ENCODE assay signal across 22 cellular contexts in the genomic region with DNA sequence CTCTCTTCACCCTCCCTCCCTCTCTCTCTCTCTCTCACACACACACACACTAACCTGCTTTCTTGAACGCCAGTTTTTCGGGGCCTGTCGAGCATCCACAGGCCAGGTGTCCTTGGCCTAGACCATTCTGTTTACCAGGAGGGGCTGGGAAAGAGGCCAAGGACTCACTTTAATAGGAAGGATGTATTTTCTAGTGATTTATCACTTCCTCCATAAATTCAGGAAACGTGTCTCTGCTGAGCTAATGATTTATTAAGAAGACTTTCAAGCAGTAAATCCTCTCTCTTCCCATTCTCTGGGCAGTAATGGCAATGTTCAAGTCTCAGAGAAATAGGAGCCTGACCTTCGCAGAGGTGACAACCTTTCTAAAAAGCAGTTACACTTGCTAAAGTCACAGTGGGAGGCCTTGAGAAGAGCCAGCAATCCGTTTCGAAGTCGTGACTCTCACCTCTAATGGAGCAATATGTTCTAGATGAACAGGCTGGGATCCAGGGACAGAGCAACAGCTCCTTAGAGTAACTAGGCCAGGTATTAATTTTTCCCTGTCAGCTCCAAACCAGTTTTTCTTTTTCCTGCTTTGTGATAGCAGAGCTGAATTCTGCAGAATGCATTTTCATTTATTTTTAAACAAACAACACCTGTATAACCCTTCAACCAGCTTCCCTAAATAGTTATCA.
"Had no signal": no experiment of that assay in that cellular context is flagged by ENCODE, and none has a peak within 500 bp of the region (broad histone marks: within the 10 kb centered on the region; RNA-seq: fewer than 3 reads in every experiment).

No MANE protein-coding gene starts in this region.

- H3K4me3 Mint-ChIP-seq: activated CD4-positive, alpha-beta memory T cell treated with anti-CD3 and anti-CD28 coated beads, Interleukin-2, amount 10 ng/mL, durations not matched to agents 7 days and 5 days; activated CD4-positive, alpha-beta T cell treated with anti-CD3 and anti-CD28 coated beads for 36 hours; activated CD8-positive, alpha-beta memory T cell treated with anti-CD3 and anti-CD28 coated beads, Interleukin-2, amount 10 ng/mL, durations not matched to agents 7 days and 5 days; activated naive CD8-positive, alpha-beta T cell treated with anti-CD3 and anti-CD28 coated beads, Interleukin-2, amount 10 ng/mL, durations not matched to agents 7 days and 5 days; activated T-helper 17 cell treated with anti-CD3 and anti-CD28 coated beads, Interleukin-2, amount 50 U/mL, for 72 hours; mesothelial cell of epicardium; stimulated activated effector memory CD8-positive, alpha-beta T cell treated with anti-CD3 and anti-CD28 coated beads, Interleukin-12 subunit alpha, Interleukin-12 subunit beta, amount 100 ng/mL, for 72 hours; T-helper 2 cell treated with Interferon-gamma antibody and Interleukin-4, amounts not matched to agents 5 μg/mL and 100 μg/mL, for 36 hours; WTC11 had no signal

- H3K36me3 Mint-ChIP-seq: activated CD8-positive, alpha-beta memory T cell treated with anti-CD3 and anti-CD28 coated beads, Interleukin-2, amount 10 ng/mL, durations not matched to agents 7 days and 5 days; activated naive CD8-positive, alpha-beta T cell treated with anti-CD3 and anti-CD28 coated beads, Interleukin-2, amount 10 ng/mL, durations not matched to agents 7 days and 5 days; mesothelial cell of epicardium; stimulated activated effector memory CD8-positive, alpha-beta T cell treated with anti-CD3 and anti-CD28 coated beads, Interleukin-12 subunit alpha, Interleukin-12 subunit beta, amount 100 ng/mL, for 72 hours had no signal

- DNase-seq: activated CD4-positive, alpha-beta memory T cell treated with anti-CD3 and anti-CD28 coated beads, Interleukin-2, amount 10 ng/mL, durations not matched to agents 7 days and 5 days; activated CD4-positive, alpha-beta T cell treated with anti-CD3 and anti-CD28 coated beads for 36 hours; activated CD8-positive, alpha-beta memory T cell treated with anti-CD3 and anti-CD28 coated beads, Interleukin-2, amount 10 ng/mL, durations not matched to agents 7 days and 5 days; activated naive CD4-positive, alpha-beta T cell treated with Interleukin-2 at 50 U/mL for 16 hours; activated naive CD8-positive, alpha-beta T cell treated with anti-CD3 and anti-CD28 coated beads, Interleukin-2, amount 10 ng/mL, durations not matched to agents 7 days and 5 days; amygdala; erythroblast; foreskin melanocyte; glutamatergic neuron; hypothalamus; islet precursor cell; right lobe of liver; small intestine; stimulated activated CD4-positive, alpha-beta T cell treated with anti-CD3 and anti-CD28 coated beads, Interleukin-4, amount 100 ng/mL, for 1 hour; stomach; upper lobe of left lung had no signal

- H3K27ac Mint-ChIP-seq: activated CD4-positive, alpha-beta memory T cell treated with anti-CD3 and anti-CD28 coated beads, Interleukin-2, amount 10 ng/mL, durations not matched to agents 7 days and 5 days; activated CD4-positive, alpha-beta T cell treated with anti-CD3 and anti-CD28 coated beads for 36 hours; activated CD8-positive, alpha-beta memory T cell treated with anti-CD3 and anti-CD28 coated beads, Interleukin-2, amount 10 ng/mL, durations not matched to agents 7 days and 5 days; activated naive CD8-positive, alpha-beta T cell treated with anti-CD3 and anti-CD28 coated beads, Interleukin-2, amount 10 ng/mL, durations not matched to agents 7 days and 5 days; activated T-helper 17 cell treated with anti-CD3 and anti-CD28 coated beads, Interleukin-2, amount 50 U/mL, for 72 hours; mesothelial cell of epicardium; progenitor cell of endocrine pancreas; stimulated activated effector memory CD8-positive, alpha-beta T cell treated with anti-CD3 and anti-CD28 coated beads, Interleukin-12 subunit alpha, Interleukin-12 subunit beta, amount 100 ng/mL, for 72 hours; T-helper 2 cell treated with Interferon-gamma antibody and Interleukin-4, amounts not matched to agents 5 μg/mL and 100 μg/mL, for 36 hours; WTC11 had no signal

- H3K4me1 Mint-ChIP-seq: activated CD4-positive, alpha-beta memory T cell treated with anti-CD3 and anti-CD28 coated beads, Interleukin-2, amount 10 ng/mL, durations not matched to agents 7 days and 5 days; activated CD4-positive, alpha-beta T cell treated with anti-CD3 and anti-CD28 coated beads for 36 hours; activated CD8-positive, alpha-beta memory T cell treated with anti-CD3 and anti-CD28 coated beads, Interleukin-2, amount 10 ng/mL, durations not matched to agents 7 days and 5 days; activated naive CD8-positive, alpha-beta T cell treated with anti-CD3 and anti-CD28 coated beads, Interleukin-2, amount 10 ng/mL, durations not matched to agents 7 days and 5 days; activated T-helper 17 cell treated with anti-CD3 and anti-CD28 coated beads, Interleukin-2, amount 50 U/mL, for 72 hours; stimulated activated effector memory CD8-positive, alpha-beta T cell treated with anti-CD3 and anti-CD28 coated beads, Interleukin-12 subunit alpha, Interleukin-12 subunit beta, amount 100 ng/mL, for 72 hours had no signal

- H3K27me3 Mint-ChIP-seq: activated CD4-positive, alpha-beta memory T cell treated with anti-CD3 and anti-CD28 coated beads, Interleukin-2, amount 10 ng/mL, durations not matched to agents 7 days and 5 days; activated CD4-positive, alpha-beta T cell treated with anti-CD3 and anti-CD28 coated beads for 36 hours; activated CD8-positive, alpha-beta memory T cell treated with anti-CD3 and anti-CD28 coated beads, Interleukin-2, amount 10 ng/mL, durations not matched to agents 7 days and 5 days; activated naive CD8-positive, alpha-beta T cell treated with anti-CD3 and anti-CD28 coated beads, Interleukin-2, amount 10 ng/mL, durations not matched to agents 7 days and 5 days; activated T-helper 17 cell treated with anti-CD3 and anti-CD28 coated beads, Interleukin-2, amount 50 U/mL, for 72 hours had no signal
